11 cellular contexts compared by ENCODE assay signal in genomic region chr5:160315968-160316367, GRCh38. TPM values are rescaled to one million over a fixed set of nuclear protein-coding genes. Genes with fewer than 3 reads are reported as not detected.
DNase-seq lines count a peak whose midpoint lies in the region; ATAC-seq and TF ChIP-seq lines count a peak whose summit lies in the region.
"Had no signal": no experiment of that assay in that cellular context is flagged by ENCODE, and none has a peak within 500 bp of the region (broad histone marks: within the 10 kb centered on the region; RNA-seq: fewer than 3 reads in every experiment).

No MANE protein-coding gene starts in this region.

- peaks cover 40% of the 10 kb centered on the region for H3K4me1 Mint-ChIP-seq in WTC11
- peaks cover 7% of the 10 kb centered on the region for H3K4me1 Mint-ChIP-seq in activated CD4-positive, alpha-beta memory T cell treated with anti-CD3 and anti-CD28 coated beads, Interleukin-2, amount 10 ng/mL, durations not matched to agents 7 days and 5 days

- no peak overlapping the region for H3K56ac ChIP-seq in mesendoderm (ENCODE audit: low read length)

- H3K27ac Mint-ChIP-seq in WTC11 = peak overlapping the region; percentile 1; the same call in 1 of the 2 replicates
- H3K27ac Mint-ChIP-seq in activated CD4-positive, alpha-beta memory T cell treated with anti-CD3 and anti-CD28 coated beads, Interleukin-2, amount 10 ng/mL, durations not matched to agents 7 days and 5 days = no peak overlapping the region
- H3K27ac Mint-ChIP-seq: activated naive CD4-positive, alpha-beta T cell treated with anti-CD3 and anti-CD28 coated beads, Interleukin-2, amount 50 U/mL, for 24 hours; stimulated activated naive CD8-positive, alpha-beta T cell treated with anti-CD3 and anti-CD28 coated beads, Interleukin-15, Interleukin-2, amounts not matched to agents 100 ng/mL and 50 ng/mL, for 24 hours had no signal

- H3K27me3 ChIP-seq in Loucy (ENCODE audit: insufficient read depth, low read length, poor library complexity, severe bottlenecking) (no peaks in the 10 kb centered on the region), mesendoderm (ENCODE audit: insufficient read depth, low read length, poor library complexity) (no peaks in the 10 kb centered on the region)

- H3K9ac ChIP-seq in Loucy (ENCODE audit: low read depth, low read length, poor library complexity, severe bottlenecking) = no peak overlapping the region
- no peak overlapping the region for H3K9ac ChIP-seq in mesendoderm (ENCODE audit: low read length)

- no peaks in the 10 kb centered on the region for H3K36me3 Mint-ChIP-seq in WTC11
- H3K36me3 Mint-ChIP-seq in activated CD4-positive, alpha-beta memory T cell treated with anti-CD3 and anti-CD28 coated beads, Interleukin-2, amount 10 ng/mL, durations not matched to agents 7 days and 5 days (ENCODE audit: low read depth) = no peaks in the 10 kb centered on the region
- H3K36me3 Mint-ChIP-seq: activated naive CD4-positive, alpha-beta T cell treated with anti-CD3 and anti-CD28 coated beads, Interleukin-2, amount 50 U/mL, for 24 hours had no signal

- H3K4me3 ChIP-seq in Loucy (ENCODE audit: low read length, poor library complexity, severe bottlenecking) (peak overlapping the region; percentile 9), mesendoderm (ENCODE audit: low read length) (no peak overlapping the region)
- H3K4me3 ChIP-seq: heart right ventricle had no signal

- H3K4me2 ChIP-seq in Loucy (ENCODE audit: low read depth, low read length, poor library complexity, severe bottlenecking) (peak overlapping the region; percentile 53), mesendoderm (ENCODE audit: low read length) (no peak overlapping the region)

- WGBS in mesendoderm (ENCODE audit: extremely low coverage, insufficient coverage, low lambda C conversion rate) = no CpG with 5 or more reads among the region's 1 CpG

- H3K79me1 ChIP-seq in mesendoderm (ENCODE audit: low read length) = peaks cover 2% of the 10 kb centered on the region

- in situ Hi-C loops in GM13977 (cut with MboI; ENCODE audit: low pct_unique_long_range_greater_than_20kb, low sequenced_read_pairs, unreplicated experiment) = no loop called here

- no peaks in the 10 kb centered on the region for H3K9me3 ChIP-seq in Loucy (ENCODE audit: insufficient read depth, low read depth, low read length)
- H3K9me3 ChIP-seq: heart right ventricle had no signal

- ATAC-seq in WTC11 (no peak), HG02884 (IDR thresholded peaks at IDR 0.05; ENCODE audit: unreplicated experiment) (no peak)
- ATAC-seq: heart right ventricle had no signal

- POLR2A ChIA-PET in WTC11 (lab: Charles Lee) = interaction anchor here (0.7 kb wide), 1 partner anchor 78 kb away, joined by 3 read pairs; no protein-coding TSS in a partner anchor
- POLR2A ChIA-PET in activated CD4-positive, alpha-beta memory T cell treated with anti-CD3 and anti-CD28 coated beads, Interleukin-2, amount 10 ng/mL, durations not matched to agents 7 days and 5 days (lab: Charles Lee) = no interaction called here

- H3K36me3 ChIP-seq in Loucy (ENCODE audit: insufficient read depth, low read length) = no peaks in the 10 kb centered on the region
- no peaks in the 10 kb centered on the region for H3K36me3 ChIP-seq in mesendoderm (ENCODE audit: control insufficient read depth, insufficient read depth, low read length)
- H3K36me3 ChIP-seq: heart right ventricle had no signal

- H3K27me3 Mint-ChIP-seq in WTC11 (ENCODE audit: low read depth) = no peaks in the 10 kb centered on the region; the same call in 1 of the 2 replicates
- H3K27me3 Mint-ChIP-seq in activated CD4-positive, alpha-beta memory T cell treated with anti-CD3 and anti-CD28 coated beads, Interleukin-2, amount 10 ng/mL, durations not matched to agents 7 days and 5 days = peaks cover 47% of the 10 kb centered on the region

- H3K27ac ChIP-seq in mesendoderm (ENCODE audit: low read depth, low read length) = no peak overlapping the region
- H3K27ac ChIP-seq: heart right ventricle had no signal

- H2BK120ac ChIP-seq in mesendoderm (ENCODE audit: low read depth, low read length) = no peak overlapping the region

- no peak overlapping the region for H3K4me3 Mint-ChIP-seq in WTC11
- H3K4me3 Mint-ChIP-seq in activated CD4-positive, alpha-beta memory T cell treated with anti-CD3 and anti-CD28 coated beads, Interleukin-2, amount 10 ng/mL, durations not matched to agents 7 days and 5 days = no peak overlapping the region
- H3K4me3 Mint-ChIP-seq: activated naive CD4-positive, alpha-beta T cell treated with anti-CD3 and anti-CD28 coated beads, Interleukin-2, amount 50 U/mL, for 24 hours; stimulated activated naive CD8-positive, alpha-beta T cell treated with anti-CD3 and anti-CD28 coated beads, Interleukin-15, Interleukin-2, amounts not matched to agents 100 ng/mL and 50 ng/mL, for 24 hours had no signal

- DNase-seq in EH (ENCODE audit: low read depth) (peak; percentile 50), WTC11 (ENCODE audit: low spot score) (no peak), mesendoderm (peak; percentile 40), GM13977 (ENCODE audit: low spot score) (no peak), anterior cingulate cortex (lab: John Stamatoyannopoulos, UW) (no peak)
- DNase-seq in activated CD4-positive, alpha-beta memory T cell treated with anti-CD3 and anti-CD28 coated beads, Interleukin-2, amount 10 ng/mL, durations not matched to agents 7 days and 5 days = no peak
- DNase-seq: heart right ventricle had no signal

- CTCF ChIA-PET in WTC11 (lab: Charles Lee) = interaction anchor here (0.5 to 1.0 kb wide), 2 partner anchors 50 to 114 kb away, joined by 3 read pairs; no protein-coding TSS in a partner anchor
- CTCF ChIA-PET in activated CD4-positive, alpha-beta memory T cell treated with anti-CD3 and anti-CD28 coated beads, Interleukin-2, amount 10 ng/mL, durations not matched to agents 7 days and 5 days (lab: Charles Lee) = no interaction called here

- no peaks in the 10 kb centered on the region for H3K9me2 ChIP-seq in Loucy (replicated peaks; ENCODE audit: low read depth, low read length)

- H3K79me2 ChIP-seq in Loucy (ENCODE audit: insufficient read depth, low read length) (peaks cover 18% of the 10 kb centered on the region), mesendoderm (ENCODE audit: control insufficient read depth, insufficient read depth, low read length) (peaks cover 3% of the 10 kb centered on the region)

- no peaks in the 10 kb centered on the region for H3K9me3 Mint-ChIP-seq in WTC11
- H3K9me3 Mint-ChIP-seq in activated CD4-positive, alpha-beta memory T cell treated with anti-CD3 and anti-CD28 coated beads, Interleukin-2, amount 10 ng/mL, durations not matched to agents 7 days and 5 days = no peaks in the 10 kb centered on the region
- H3K9me3 Mint-ChIP-seq: activated naive CD4-positive, alpha-beta T cell treated with anti-CD3 and anti-CD28 coated beads, Interleukin-2, amount 50 U/mL, for 24 hours; stimulated activated naive CD8-positive, alpha-beta T cell treated with anti-CD3 and anti-CD28 coated beads, Interleukin-15, Interleukin-2, amounts not matched to agents 100 ng/mL and 50 ng/mL, for 24 hours had no signal

- no peak overlapping the region for H2BK5ac ChIP-seq in mesendoderm (ENCODE audit: low read length)

- no peaks in the 10 kb centered on the region; the same call in 1 of the 2 replicates for H3F3A ChIP-seq in Loucy (ENCODE audit: low read depth)

- H4K20me1 ChIP-seq in Loucy (ENCODE audit: insufficient read depth, low read length, poor library complexity, severe bottlenecking) = peaks cover 6% of the 10 kb centered on the region

- no peak overlapping the region for H4K8ac ChIP-seq in mesendoderm (ENCODE audit: low read depth, low read length)

- no peak overlapping the region for H3K4ac ChIP-seq in mesendoderm (ENCODE audit: low read depth, low read length)

- H3K4me1 ChIP-seq in Loucy (ENCODE audit: insufficient read depth, low read length, poor library complexity, severe bottlenecking) (peaks cover 18% of the 10 kb centered on the region), mesendoderm (ENCODE audit: control insufficient read depth, low read depth, low read length) (peaks cover 3% of the 10 kb centered on the region)

- no peak overlapping the region for H4K5ac ChIP-seq in mesendoderm (ENCODE audit: low read length)

- H3K23ac ChIP-seq in mesendoderm (ENCODE audit: low read length) = no peak overlapping the region

- H2AFZ ChIP-seq in Loucy (ENCODE audit: low read length) = 0 out of 2 replicates have a peak overlapping the region, but pooled peaks have one; percentile 55

- no peak overlapping the region for H2AK5ac ChIP-seq in mesendoderm (ENCODE audit: low read length)

- TF ChIP-seq CTCF in Loucy (conservative IDR thresholded peaks at IDR 0.05; ENCODE audit: low read length) (no peak), WTC11 (IDR thresholded peaks at IDR 0.05) (no peak), GM13977 (IDR thresholded peaks at IDR 0.05; ENCODE audit: extremely low read depth, insufficient read depth, missing control alignments) (no peak)

- no peak overlapping the region for H3K18ac ChIP-seq in mesendoderm (ENCODE audit: low read length)

- H2BK15ac ChIP-seq in mesendoderm (replicated peaks; ENCODE audit: low read depth) = no peak overlapping the region

TF ChIP-seq in WTC11, 78 proteins besides CTCF, POLR2A, EP300 and RAD21 (continues in another document):
- TF ChIP-seq HMGXB4 (CRISPR knock-in tag; IDR thresholded peaks at IDR 0.05) = no peak
- peak; percentile 83 for TF ChIP-seq NFE2L1 (CRISPR knock-in tag; IDR thresholded peaks at IDR 0.05)

RNA-seq across cellular contexts. Expression of gene CCNJL, which starts 3.6 kb away (rescaled TPM):
- total RNA-seq in WTC11 (2021) = 27.9 to 31.3 TPM (median 28.6 TPM) in 3 replicates
- 15.1 TPM for polyA plus RNA-seq in mesendoderm (2013, experiment 1 of 2)
- polyA plus RNA-seq in mesendoderm (2013, experiment 2 of 2) = 16.2 TPM
- not detected for total RNA-seq in activated CD4-positive, alpha-beta memory T cell treated with anti-CD3 and anti-CD28 coated beads, Interleukin-2, amount 10 ng/mL, durations not matched to agents 7 days and 5 days

RNA-seq across cellular contexts. Expression of gene C1QTNF2, which starts 54.5 kb away (rescaled TPM):
- 0.25 to 0.52 TPM (median 0.44 TPM) in 3 replicates for total RNA-seq in WTC11 (2021)
- polyA plus RNA-seq in mesendoderm (2013, experiment 1 of 2) = 0.35 TPM
- 0.38 TPM for polyA plus RNA-seq in mesendoderm (2013, experiment 2 of 2)
- not detected for total RNA-seq in activated CD4-positive, alpha-beta memory T cell treated with anti-CD3 and anti-CD28 coated beads, Interleukin-2, amount 10 ng/mL, durations not matched to agents 7 days and 5 days

Comparison
In these comparisons a context has a peak if more than half of its experiments do, and no peak if none do; other contexts are left out.
1. DNase-seq: peak in EH (single experiment) and mesendoderm (single experiment); none in WTC11 (single experiment), GM13977 (single experiment), activated CD4-positive, alpha-beta memory T cell treated with anti-CD3 and anti-CD28 coated beads, Interleukin-2, amount 10 ng/mL, durations not matched to agents 7 days and 5 days (single experiment) and anterior cingulate cortex (0 of 58).
2. RNA of gene CCNJL, which starts 3.6 kb away (total RNA-seq): 27.9 to 31.3 TPM in WTC11; not detected in activated CD4-positive, alpha-beta memory T cell treated with anti-CD3 and anti-CD28 coated beads, Interleukin-2, amount 10 ng/mL, durations not matched to agents 7 days and 5 days; every median in the first group is over 10 times any median in the second.